Comparison of ENCODE assay signal across 8 cellular contexts in the genomic region with DNA sequence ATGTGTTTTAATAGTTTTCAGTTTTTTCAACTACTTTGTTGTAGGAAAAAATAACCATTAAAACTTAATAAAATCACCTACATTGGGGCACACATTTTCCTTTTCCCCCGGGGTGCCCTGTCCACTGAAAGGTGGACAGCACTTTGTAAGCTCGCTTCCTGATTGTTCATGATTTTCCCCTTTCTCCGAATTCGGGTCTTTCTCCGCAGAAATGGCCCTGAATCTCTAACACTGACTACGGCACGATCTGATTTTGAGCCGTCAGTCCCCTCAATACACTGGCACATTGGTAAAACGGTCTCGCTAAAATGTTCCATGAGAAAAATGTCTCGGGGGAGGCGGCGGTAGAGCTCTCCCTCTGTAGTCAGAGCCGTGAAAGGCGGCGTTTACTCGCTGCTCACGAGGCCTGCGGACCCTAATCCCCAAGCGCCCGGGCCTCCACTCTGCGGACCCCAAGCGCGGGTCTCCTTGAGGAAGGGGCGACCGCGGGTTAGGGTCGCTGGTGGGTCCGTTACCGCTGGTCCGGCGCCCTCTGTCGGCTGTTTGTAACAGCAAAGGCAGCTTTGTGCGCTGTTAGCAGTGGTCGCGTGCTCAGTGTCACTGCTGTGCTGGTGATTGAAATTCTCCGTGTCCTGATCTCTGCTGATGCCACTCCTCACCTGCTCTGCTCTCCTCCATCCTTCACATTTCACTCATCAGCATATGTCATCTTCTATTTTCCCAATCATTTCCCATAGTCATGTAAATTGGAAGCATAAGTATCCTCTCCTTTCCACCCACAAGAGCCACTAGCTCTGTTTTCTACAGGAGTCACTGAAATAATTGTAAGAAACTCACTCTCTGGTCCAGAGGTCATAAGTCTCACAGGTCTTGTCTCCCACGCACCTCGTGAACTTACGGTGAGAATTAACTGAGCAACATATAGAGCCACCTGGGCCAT. TPM values are rescaled to one million over a fixed set of nuclear protein-coding genes. Genes with fewer than 3 reads are reported as not detected.
DNase-seq lines count a peak whose midpoint lies in the region; ATAC-seq lines count a peak whose summit lies in the region.

No MANE protein-coding gene starts in this region.

- ATAC-seq in HG02938 (IDR thresholded peaks at IDR 0.05; ENCODE audit: unreplicated experiment) = peak; percentile 60
- peak; percentile 69 for ATAC-seq in left ventricle myocardium superior

- H3K36me3 ChIP-seq in rectal smooth muscle tissue (ENCODE audit: control insufficient read depth, insufficient read depth, low read length) = no peaks in the 10 kb centered on the region

- H3K27ac ChIP-seq in rectal smooth muscle tissue (ENCODE audit: low read depth, low read length) = no peak overlapping the region

- H3K4me1 ChIP-seq in rectal smooth muscle tissue (ENCODE audit: control insufficient read depth, insufficient read depth, low read length) = no peaks in the 10 kb centered on the region

- peak overlapping the region; percentile 83 for H3K4me3 Mint-ChIP-seq in activated naive CD4-positive, alpha-beta T cell treated with anti-CD3 and anti-CD28 coated beads, Interleukin-2, amount 50 U/mL, for 24 hours

- intact Hi-C loops in left ventricle myocardium superior (cut with micrococcal nuclease) = loop anchor here (5.0 kb wide), 1 partner anchor 69 kb away; no protein-coding TSS in a partner anchor

- peaks cover 36% of the 10 kb centered on the region for H3K27me3 Mint-ChIP-seq in activated naive CD4-positive, alpha-beta T cell treated with anti-CD3 and anti-CD28 coated beads, Interleukin-2, amount 50 U/mL, for 24 hours

- no peaks in the 10 kb centered on the region for H3K9me3 Mint-ChIP-seq in activated naive CD4-positive, alpha-beta T cell treated with anti-CD3 and anti-CD28 coated beads, Interleukin-2, amount 50 U/mL, for 24 hours

- H3K27ac Mint-ChIP-seq in activated naive CD4-positive, alpha-beta T cell treated with anti-CD3 and anti-CD28 coated beads, Interleukin-2, amount 50 U/mL, for 24 hours = no peak overlapping the region

- H3K9ac ChIP-seq in rectal smooth muscle tissue (ENCODE audit: low read length) = peak overlapping the region; percentile 16

- peaks cover 16% of the 10 kb centered on the region for H3K4me1 Mint-ChIP-seq in activated naive CD4-positive, alpha-beta T cell treated with anti-CD3 and anti-CD28 coated beads, Interleukin-2, amount 50 U/mL, for 24 hours

- no peaks in the 10 kb centered on the region for H3K36me3 Mint-ChIP-seq in activated naive CD4-positive, alpha-beta T cell treated with anti-CD3 and anti-CD28 coated beads, Interleukin-2, amount 50 U/mL, for 24 hours

- peak overlapping the region; percentile 64 for H3K4me3 ChIP-seq in rectal smooth muscle tissue (ENCODE audit: low read length)

- H3K27me3 ChIP-seq in rectal smooth muscle tissue (ENCODE audit: control insufficient read depth, insufficient read depth, low read length) = no peaks in the 10 kb centered on the region

- in situ Hi-C loops in ACHN (cut with HindIII; ENCODE audit: low pct_ligation_motif_present, low pct_unique_long_range_greater_than_20kb, low sequenced_read_pairs) = no loop called here

- DNase-seq in NCI-H2227 (lab: John Stamatoyannopoulos, UW; ENCODE audit: unreplicated experiment) (peak; percentile 58), NCI-H2227 treated with DMSO at 0.1 percent for 48 hours (lab: John Stamatoyannopoulos, UW) (no peak), RPMI8226 (peak; percentile 44), left ventricle myocardium superior (peak; percentile 64), ACHN (no peak)

RNA-seq across cellular contexts. Expression of a gene that starts 10.8 kb away (rescaled TPM):
- not detected for total RNA-seq in left ventricle myocardium superior

RNA-seq across cellular contexts. Expression of a gene that starts 12.9 kb away (rescaled TPM):
- total RNA-seq in left ventricle myocardium superior = not detected

RNA-seq across cellular contexts. Expression of a gene that starts 28.2 kb away (rescaled TPM):
- not detected for total RNA-seq in left ventricle myocardium superior

RNA-seq across cellular contexts. Expression of a gene that starts 44.2 kb away (rescaled TPM):
- not detected for total RNA-seq in left ventricle myocardium superior

RNA-seq across cellular contexts. Expression of a gene that starts 45.4 kb away (rescaled TPM):
- total RNA-seq in left ventricle myocardium superior = not detected

Comparison
In these comparisons a context has a peak if more than half of its experiments do, and no peak if none do; other contexts are left out.
1. DNase-seq: peak in NCI-H2227 (single experiment), RPMI8226 (single experiment) and left ventricle myocardium superior (single experiment); none in NCI-H2227 treated with DMSO at 0.1 percent for 48 hours (single experiment) and ACHN (single experiment).